In genomic region chr10:76403876-76404275, GRCh38 we compare ENCODE assay signal across 17 cellular contexts.
DNase-seq lines count a peak whose midpoint lies in the region; ATAC-seq and TF ChIP-seq lines count a peak whose summit lies in the region.
"Had no signal": no experiment of that assay in that cellular context is flagged by ENCODE, and none has a peak within 500 bp of the region (broad histone marks: within the 10 kb centered on the region; RNA-seq: fewer than 3 reads in every experiment).

No MANE protein-coding gene starts in this region.

- no peak overlapping the region for H4K91ac ChIP-seq in trophoblast cell (ENCODE audit: low read depth, low read length)

- no peak overlapping the region for H3K18ac ChIP-seq in trophoblast cell (ENCODE audit: low read length)

- H3K14ac ChIP-seq in trophoblast cell (ENCODE audit: low read length): no peak overlapping the region

- TF ChIP-seq CTCF in fibroblast of lung (conservative IDR thresholded peaks at IDR 0.05 in 1 of 2, IDR thresholded peaks at IDR 0.05 in 1 of 2; ENCODE audit: low read depth in 1 of 2, low read length in 2 of 2): no peak
- no peak for TF ChIP-seq CTCF in hepatocyte (IDR thresholded peaks at IDR 0.05; ENCODE audit: poor library complexity)

- H3K27me3 ChIP-seq in fibroblast of lung (ENCODE audit: control insufficient read depth, insufficient read depth, low read length) (no peaks in the 10 kb centered on the region), trophoblast cell (ENCODE audit: insufficient read depth, low read length) (no peaks in the 10 kb centered on the region), hepatocyte (no peaks in the 10 kb centered on the region)
- H3K27me3 ChIP-seq: pancreas had no signal

- H3K4me1 ChIP-seq in fibroblast of lung (ENCODE audit: control insufficient read depth, extremely low read depth, insufficient read depth, low read length) (no peaks in the 10 kb centered on the region), trophoblast cell (ENCODE audit: control insufficient read depth in 1 of 2, insufficient read depth in 2 of 2, low read length in 2 of 2) (peaks cover 0 to 2% of the 10 kb centered on the region in 2 experiments), hepatocyte (ENCODE audit: insufficient read depth) (no peaks in the 10 kb centered on the region)
- H3K4me1 ChIP-seq: BE2C, pancreas had no signal

- H3K9me2 ChIP-seq in hepatocyte (replicated peaks; ENCODE audit: insufficient read depth): no peaks in the 10 kb centered on the region

- no peaks in the 10 kb centered on the region for H3K79me2 ChIP-seq in fibroblast of lung (ENCODE audit: control insufficient read depth, insufficient read depth, low read length)
- H3K79me2 ChIP-seq in trophoblast cell (ENCODE audit: control insufficient read depth, insufficient read depth, low read length, poor library complexity): no peaks in the 10 kb centered on the region
- H3K79me2 ChIP-seq in hepatocyte: no peaks in the 10 kb centered on the region

- H2BK12ac ChIP-seq in trophoblast cell (ENCODE audit: low read length): no peak overlapping the region

- H3K4me3 ChIP-seq in fibroblast of lung (replicated peaks in 1 of 4; ENCODE audit: control extremely low read depth in 1 of 4, insufficient read depth in 1 of 4, low read depth in 3 of 4, low read length in 4 of 4) (no peak overlapping the region), trophoblast cell (ENCODE audit: low read depth, low read length) (no peak overlapping the region), hepatocyte (no peak overlapping the region)
- H3K4me3 ChIP-seq: GM12878, pancreas had no signal

- H3K36me3 ChIP-seq in fibroblast of lung (ENCODE audit: control insufficient read depth, insufficient read depth, low read length): no peaks in the 10 kb centered on the region
- no peaks in the 10 kb centered on the region for H3K36me3 ChIP-seq in trophoblast cell (ENCODE audit: control insufficient read depth in 1 of 2, insufficient read depth in 2 of 2, low read length in 2 of 2)
- no peaks in the 10 kb centered on the region for H3K36me3 ChIP-seq in hepatocyte (replicated peaks; ENCODE audit: insufficient read depth, low read depth)
- H3K36me3 ChIP-seq: BE2C, pancreas had no signal

- no peak overlapping the region for H3K4ac ChIP-seq in trophoblast cell (ENCODE audit: low read depth, low read length)

- WGBS in trophoblast cell (ENCODE audit: extremely low coverage, insufficient coverage, insufficient read length): no CpG with 5 or more reads among the region's 4 CpGs
- 98% methylated on average over 4 of the region's 4 CpGs for WGBS in hepatocyte (ENCODE audit: low lambda C conversion rate, missing lambda C conversion rate)

- no peaks in the 10 kb centered on the region for H3K9me3 ChIP-seq in fibroblast of lung (ENCODE audit: control insufficient read depth, insufficient read depth, low read depth, low read length)
- H3K9me3 ChIP-seq in trophoblast cell (ENCODE audit: insufficient read depth, low read depth, low read length): peaks cover 2% of the 10 kb centered on the region
- H3K9me3 ChIP-seq in hepatocyte (ENCODE audit: low read depth): no peaks in the 10 kb centered on the region
- H3K9me3 ChIP-seq: BE2C, pancreas had no signal

- H4K12ac ChIP-seq in trophoblast cell (ENCODE audit: low read depth, low read length): no peak overlapping the region

- intact Hi-C loops in posterior cingulate gyrus (cut with DNase I): no loop called here

- H3K4me2 ChIP-seq in fibroblast of lung (ENCODE audit: extremely low read depth, insufficient read depth, low read length): no peak overlapping the region
- no peak overlapping the region for H3K4me2 ChIP-seq in trophoblast cell (ENCODE audit: low read length)
- H3K4me2 ChIP-seq in hepatocyte: no peak overlapping the region

- H3K27ac ChIP-seq in fibroblast of lung (ENCODE audit: insufficient read depth, low read length) (no peak overlapping the region), trophoblast cell (ENCODE audit: low read depth, low read length) (no peak overlapping the region), hepatocyte (no peak overlapping the region)
- H3K27ac ChIP-seq: pancreas had no signal

- H4K20me1 ChIP-seq in fibroblast of lung (ENCODE audit: control insufficient read depth, extremely low read depth, insufficient read depth, low read length) (no peaks in the 10 kb centered on the region), hepatocyte (ENCODE audit: insufficient read depth, poor library complexity, severe bottlenecking) (no peaks in the 10 kb centered on the region)

- ATAC-seq in HG02678 (IDR thresholded peaks at IDR 0.05; ENCODE audit: unreplicated experiment): no peak
- ATAC-seq: GM12878 had no signal

- H3K23ac ChIP-seq in trophoblast cell (ENCODE audit: low read length): no peak overlapping the region

- DNase-seq in GM03348 (ENCODE audit: low spot score) (peak; percentile 67), NOMO-1 treated with dmso at 0.1 percent for 144 hours (lab: John Stamatoyannopoulos, UW; ENCODE audit: unreplicated experiment) (peak; percentile 86), fibroblast of lung (ENCODE audit: low read depth in 2 of 2) (peak; percentile 38 to 69), trophoblast cell (peak; percentile 28 to 55), hepatocyte (ENCODE audit: low spot score) (no peak), posterior cingulate gyrus (no peak), NCI-H69 (lab: John Stamatoyannopoulos, UW) (no peak)
- DNase-seq: activated B cell treated with CpG ODN at 0.5 μM for 24 hours; activated CD8-positive, alpha-beta memory T cell treated with anti-CD3 and anti-CD28 coated beads, Interleukin-2, amount 50 U/mL, for 4 hours; activated naive CD8-positive, alpha-beta T cell treated with anti-CD3 and anti-CD28 coated beads, Interleukin-2, amount 10 ng/mL, durations not matched to agents 7 days and 5 days; BE2C; erythroblast; NCI-H1694 treated with DMSO at 0.1 percent for 48 hours; pancreas; stimulated activated CD8-positive, alpha-beta memory T cell treated with anti-CD3 and anti-CD28 coated beads, Interleukin-4, amount 100 ng/mL, for 48 hours had no signal

- no peak overlapping the region for H2BK5ac ChIP-seq in trophoblast cell (ENCODE audit: low read depth, low read length, poor library complexity)

- no peak overlapping the region for H2AK5ac ChIP-seq in trophoblast cell (ENCODE audit: low read length)

- no peak overlapping the region for H4K8ac ChIP-seq in trophoblast cell (ENCODE audit: low read depth, low read length)

- no peak overlapping the region for H2AFZ ChIP-seq in fibroblast of lung (ENCODE audit: low read length)
- no peak overlapping the region for H2AFZ ChIP-seq in trophoblast cell (ENCODE audit: insufficient read depth, low read length, poor library complexity)
- H2AFZ ChIP-seq in hepatocyte: no peak overlapping the region

- no peak overlapping the region for H2BK120ac ChIP-seq in trophoblast cell (ENCODE audit: insufficient read depth, low read length, poor library complexity)

- H3K9ac ChIP-seq in fibroblast of lung (ENCODE audit: insufficient read depth, low read length) (no peak overlapping the region), trophoblast cell (ENCODE audit: low read length) (no peak overlapping the region)

- no peaks in the 10 kb centered on the region for H3K79me1 ChIP-seq in trophoblast cell (ENCODE audit: low read length)

Comparison
In these comparisons a context has a peak if more than half of its experiments do, and no peak if none do; other contexts are left out.
1. DNase-seq: peak in GM03348 (single experiment), NOMO-1 treated with dmso at 0.1 percent for 144 hours (single experiment), fibroblast of lung (2 of 2) and trophoblast cell (2 of 2); none in hepatocyte (single experiment), posterior cingulate gyrus (0 of 10) and NCI-H69 (single experiment).